In genomic region chr11:102653744-102654291, GRCh38 we compare ENCODE assay signal across 1 cellular context.
TF ChIP-seq lines count a peak whose summit lies in the region.

No MANE protein-coding gene starts in this region.

TF ChIP-seq in endothelial cell of umbilical vein, 7 proteins besides CTCF, POLR2A, EP300 and RAD21:
- TF ChIP-seq MAX (IDR thresholded peaks at IDR 0.05; ENCODE audit: insufficient read depth, insufficient read length) (peak; percentile 80), FOS (IDR thresholded peaks at IDR 0.05; ENCODE audit: borderline replicate concordance, insufficient read depth, low read length) (peak; percentile 4), GATA2 (IDR thresholded peaks at IDR 0.05; ENCODE audit: insufficient read depth, insufficient read length, low read depth, low read length) (no peak)
